In genomic region chr2:111493720-111494078, GRCh38 we compare ENCODE assay signal across 8 cellular contexts.
DNase-seq lines count a peak whose midpoint lies in the region; ATAC-seq, FAIRE-seq and TF ChIP-seq lines count a peak whose summit lies in the region.
"Not testable (repeated sequence)": the region's sequence is repeated elsewhere in the genome, so short reads cannot be mapped to it uniquely, and the experiment has no call there.

No MANE protein-coding gene starts in this region.

- peak; percentile 64 for FAIRE-seq in GM18507 (lab: Jason Lieb, UNC)

- ATAC-seq in GM21737 (IDR thresholded peaks at IDR 0.05; ENCODE audit: unreplicated experiment) (peak; percentile 71), HG03378 (IDR thresholded peaks at IDR 0.05; ENCODE audit: unreplicated experiment) (peak; percentile 87)
- ATAC-seq in activated naive CD4-positive, alpha-beta T cell treated with anti-CD3 and anti-CD28 coated beads, Interleukin-2, amount 50 U/mL, for 72 hours: peak; percentile 72 to 78

- intact Hi-C loops in uterus (cut with DNase I; ENCODE audit: low total_unique reads): not testable (repeated sequence)

- H3K36me3 ChIP-seq in uterus: not testable (repeated sequence)

- peak overlapping the region; percentile 8 to 63 (median 26) for H3K4me3 Mint-ChIP-seq in nephron

- TF ChIP-seq CTCF in fibroblast of pulmonary artery (IDR thresholded peaks at IDR 0.05; ENCODE audit: low read length, missing control alignments); nephron (IDR thresholded peaks at IDR 0.05; ENCODE audit: unreplicated experiment in 3 of 3); uterus (IDR thresholded peaks at IDR 0.05): not testable (repeated sequence)

- not testable (repeated sequence) for TF ChIP-seq POLR2A in uterus (IDR thresholded peaks at IDR 0.05)

- H3K4me3 ChIP-seq in fibroblast of pulmonary artery (replicated peaks; ENCODE audit: low read depth, low read length): peak overlapping the region; percentile 46
- not testable (repeated sequence) for H3K4me3 ChIP-seq in uterus

- H3K4me1 ChIP-seq in uterus: not testable (repeated sequence)

- H3K27ac ChIP-seq in uterus: peak overlapping the region; percentile 74

- not testable (repeated sequence) for H3K9me3 Mint-ChIP-seq in activated naive CD4-positive, alpha-beta T cell treated with anti-CD3 and anti-CD28 coated beads, Interleukin-2, amount 50 U/mL, for 72 hours; nephron

- not testable (repeated sequence) for DNase-seq in GM18507 (ENCODE audit: extremely low spot score, insufficient read length, low read depth); activated naive CD4-positive, alpha-beta T cell treated with anti-CD3 and anti-CD28 coated beads, Interleukin-2, amount 50 U/mL, for 72 hours (ENCODE audit: low spot score in 2 of 2); fibroblast of pulmonary artery (ENCODE audit: low read depth); uterus
- peak; percentile 11 for DNase-seq in RPMI8226

- H3K36me3 Mint-ChIP-seq in activated naive CD4-positive, alpha-beta T cell treated with anti-CD3 and anti-CD28 coated beads, Interleukin-2, amount 50 U/mL, for 72 hours; nephron (ENCODE audit: low read depth): not testable (repeated sequence)

- H3K27me3 ChIP-seq in uterus: not testable (repeated sequence)

- H3K9me3 ChIP-seq in uterus: not testable (repeated sequence)

- H3K27me3 Mint-ChIP-seq in nephron (ENCODE audit: low read depth): not testable (repeated sequence)

- H3K4me1 Mint-ChIP-seq in nephron: peaks cover 16% of the 10 kb centered on the region

- H3K27ac Mint-ChIP-seq in activated naive CD4-positive, alpha-beta T cell treated with anti-CD3 and anti-CD28 coated beads, Interleukin-2, amount 50 U/mL, for 72 hours: peak overlapping the region; percentile 68 to 85
- H3K27ac Mint-ChIP-seq in nephron: peak overlapping the region in 1 of 3 experiments; percentile 55
